23 cellular contexts compared by ENCODE assay signal in genomic region chrX:97328853-97329252, GRCh38.
DNase-seq lines count a peak whose midpoint lies in the region; ATAC-seq, FAIRE-seq and TF ChIP-seq lines count a peak whose summit lies in the region.
"Had no signal": no experiment of that assay in that cellular context is flagged by ENCODE, and none has a peak within 500 bp of the region (broad histone marks: within the 10 kb centered on the region; RNA-seq: fewer than 3 reads in every experiment).

No MANE protein-coding gene starts in this region.

- peak; percentile 2 for DNase-seq in COLO829 (ENCODE audit: low spot score)
- DNase-seq in ELR (ENCODE audit: low read depth): peak; percentile 3
- no peak for DNase-seq in Karpas-422
- DNase-seq in astrocyte (ENCODE audit: low read depth): no peak
- no peak for DNase-seq in SHP77 (lab: John Stamatoyannopoulos, UW)
- no peak for DNase-seq in posterior cingulate gyrus
- no peak for DNase-seq in heart right ventricle
- no peak for DNase-seq in nucleus accumbens (lab: John Stamatoyannopoulos, UW)
- DNase-seq: C1 segment of cervical spinal cord; Calu3; CD8-positive, alpha-beta T cell; DMS153; Kasumi-1; NCI-H1092 treated with DMSO at 0.1 percent for 48 hours; NCI-H1436 treated with DMSO at 0.1 percent for 48 hours; NCI-H2081; NCI-H2171 treated with DMSO at 0.1 percent for 48 hours; NCI-H526; T-cell had no signal

- no peaks in the 10 kb centered on the region for H4K20me1 ChIP-seq in Karpas-422 (ENCODE audit: insufficient read depth, low read depth, low read length)
- H4K20me1 ChIP-seq in astrocyte (ENCODE audit: insufficient read depth, low read length): no peaks in the 10 kb centered on the region

- H3K9me3 ChIP-seq in Karpas-422 (ENCODE audit: low read length) (no peaks in the 10 kb centered on the region), astrocyte (ENCODE audit: insufficient read depth, low read depth, low read length) (no peaks in the 10 kb centered on the region), heart right ventricle (no peaks in the 10 kb centered on the region)

- H2AFZ ChIP-seq in Karpas-422 (ENCODE audit: low read length) (0 out of 2 replicates have a peak overlapping the region, but pooled peaks have one; percentile 72), astrocyte (ENCODE audit: low read depth, low read length) (no peak overlapping the region)

- H3K4me1 ChIP-seq in Karpas-422 (ENCODE audit: low read length) (peaks cover 76% of the 10 kb centered on the region), astrocyte (ENCODE audit: insufficient read depth, low read length) (no peaks in the 10 kb centered on the region), heart right ventricle (no peaks in the 10 kb centered on the region)

- WGBS in heart right ventricle, 2 donors: 84 to 92% methylated on average over 1 of the region's 1 CpG

- no peaks in the 10 kb centered on the region for H3K9me2 ChIP-seq in Karpas-422 (replicated peaks; ENCODE audit: insufficient read depth, low read length)

- no peak for TF ChIP-seq CTCF in astrocyte (IDR thresholded peaks at IDR 0.05; ENCODE audit: insufficient read depth, low read depth, low read length)
- no peak for TF ChIP-seq CTCF in heart right ventricle (IDR thresholded peaks at IDR 0.05)

- H3K79me2 ChIP-seq in Karpas-422 (ENCODE audit: low read length) (no peaks in the 10 kb centered on the region), astrocyte (ENCODE audit: insufficient read depth, low read length) (no peaks in the 10 kb centered on the region)

- intact Hi-C loops in posterior cingulate gyrus (cut with DNase I): no loop called here
- intact Hi-C loops in heart right ventricle (cut with DNase I): no loop called here

- no peaks in the 10 kb centered on the region for H3K27me3 ChIP-seq in Karpas-422 (ENCODE audit: low read length)
- H3K27me3 ChIP-seq in astrocyte (ENCODE audit: insufficient read depth, low read length): no peaks in the 10 kb centered on the region
- no peaks in the 10 kb centered on the region for H3K27me3 ChIP-seq in heart right ventricle

- FAIRE-seq in astrocyte (lab: Jason Lieb, UNC): peak; percentile 88
- FAIRE-seq: H54 had no signal

- no peak overlapping the region for H3K27ac Mint-ChIP-seq in astrocyte (ENCODE audit: unreplicated experiment)
- H3K27ac Mint-ChIP-seq: CD8-positive, alpha-beta T cell; T-cell; T-helper 2 cell treated with Interferon-gamma antibody and Interleukin-4, amounts not matched to agents 5 μg/mL and 100 μg/mL, for 36 hours had no signal

- H3K9me3 Mint-ChIP-seq in astrocyte (ENCODE audit: unreplicated experiment): no peaks in the 10 kb centered on the region
- H3K9me3 Mint-ChIP-seq: CD8-positive, alpha-beta T cell; T-cell; T-helper 2 cell treated with Interferon-gamma antibody and Interleukin-4, amounts not matched to agents 5 μg/mL and 100 μg/mL, for 36 hours had no signal

- H3K27me3 Mint-ChIP-seq in astrocyte (ENCODE audit: low read depth, unreplicated experiment): no peaks in the 10 kb centered on the region
- H3K27me3 Mint-ChIP-seq: T-cell had no signal

- no peak overlapping the region for H3K4me3 ChIP-seq in Karpas-422 (ENCODE audit: low read length)
- H3K4me3 ChIP-seq in astrocyte (ENCODE audit: insufficient read depth, low read depth, low read length): no peak overlapping the region
- H3K4me3 ChIP-seq in heart right ventricle: no peak overlapping the region
- H3K4me3 ChIP-seq: SK-N-MC had no signal

- H3K4me2 ChIP-seq in Karpas-422 (ENCODE audit: low read depth, low read length, poor library complexity, severe bottlenecking) (peak overlapping the region; percentile 29), astrocyte (ENCODE audit: low read length) (no peak overlapping the region)

- H3K36me3 ChIP-seq in Karpas-422 (ENCODE audit: insufficient read depth, low read length) (no peaks in the 10 kb centered on the region), astrocyte (ENCODE audit: insufficient read depth, low read length) (no peaks in the 10 kb centered on the region), heart right ventricle (no peaks in the 10 kb centered on the region)

- H3K4me3 Mint-ChIP-seq in astrocyte (ENCODE audit: unreplicated experiment): no peak overlapping the region
- H3K4me3 Mint-ChIP-seq: CD8-positive, alpha-beta T cell; T-cell; T-helper 2 cell treated with Interferon-gamma antibody and Interleukin-4, amounts not matched to agents 5 μg/mL and 100 μg/mL, for 36 hours had no signal

- no peak for ATAC-seq in heart right ventricle
- ATAC-seq: CD8-positive, alpha-beta T cell; Right ventricle myocardium inferior; T-cell had no signal

- no peaks in the 10 kb centered on the region for H3K36me3 Mint-ChIP-seq in astrocyte (ENCODE audit: low read depth, unreplicated experiment)

- peaks cover 3% of the 10 kb centered on the region for H3K4me1 Mint-ChIP-seq in astrocyte (ENCODE audit: low read depth, unreplicated experiment)
- H3K4me1 Mint-ChIP-seq: T-cell had no signal

- H3K9ac ChIP-seq in Karpas-422 (ENCODE audit: low read length) (no peak overlapping the region), astrocyte (ENCODE audit: low read length) (no peak overlapping the region)

- H3K27ac ChIP-seq in Karpas-422 (ENCODE audit: low read length) (peak overlapping the region; percentile 74), astrocyte (ENCODE audit: low read depth, low read length) (no peak overlapping the region), heart right ventricle (no peak overlapping the region)
- H3K27ac ChIP-seq: SK-N-MC had no signal

Comparison
In these comparisons a context has a peak if more than half of its experiments do, and no peak if none do; other contexts are left out.
1. DNase-seq: peak in COLO829 (single experiment) and ELR (single experiment); none in Karpas-422 (single experiment), astrocyte (single experiment), SHP77 (0 of 2), posterior cingulate gyrus (0 of 10), heart right ventricle (0 of 2) and nucleus accumbens (0 of 56).